In genomic region chr1:151048645-151049032, GRCh38 we compare ENCODE assay signal across 8 cellular contexts. TPM values are rescaled to one million over a fixed set of nuclear protein-coding genes. Genes with fewer than 3 reads are reported as not detected.
DNase-seq lines count a peak whose midpoint lies in the region; ATAC-seq and TF ChIP-seq lines count a peak whose summit lies in the region.

No MANE protein-coding gene starts in this region.

- no peak for ATAC-seq in Right ventricle myocardium superior (ENCODE audit: poor library complexity)
- ATAC-seq in body of pancreas = no peak
- ATAC-seq in memory B cell (ENCODE audit: low read depth) = no peak
- no peak for ATAC-seq in GM18868 (IDR thresholded peaks at IDR 0.05; ENCODE audit: unreplicated experiment)

- peaks cover 24% of the 10 kb centered on the region for H3K4me1 Mint-ChIP-seq in memory B cell

- H3K4me1 ChIP-seq in right atrium auricular region (peaks cover 0 to 25% of the 10 kb centered on the region in 2 donors), body of pancreas (peaks cover 13% of the 10 kb centered on the region), uterus (no peaks in the 10 kb centered on the region)

- H3K27ac ChIP-seq in right atrium auricular region (peak overlapping the region; percentile 90 to 93), body of pancreas (peak overlapping the region; percentile 63 to 79 (median 72)), uterus (peak overlapping the region; percentile 89 to 94)

- peak overlapping the region; percentile 88 for H3K27ac Mint-ChIP-seq in memory B cell

- peak overlapping the region; percentile 92 for H3K4me3 Mint-ChIP-seq in memory B cell

- no peaks in the 10 kb centered on the region for H3K9me3 Mint-ChIP-seq in memory B cell

- H3K27me3 ChIP-seq in right atrium auricular region (no peaks in the 10 kb centered on the region), body of pancreas (no peaks in the 10 kb centered on the region), uterus (no peaks in the 10 kb centered on the region)

- no peaks in the 10 kb centered on the region for H3K27me3 Mint-ChIP-seq in memory B cell

- H3K36me3 ChIP-seq in right atrium auricular region (peaks cover 30% of the 10 kb centered on the region), body of pancreas (replicated peaks in 1 of 2; ENCODE audit: insufficient read depth in 1 of 2, low read depth in 2 of 2) (peaks cover 0 to 6% of the 10 kb centered on the region in 2 donors), uterus (no peaks in the 10 kb centered on the region)

- 15% methylated on average over 3 of the region's 3 CpGs; no CpG with 5 or more reads in 1 of the 2 donors for WGBS in body of pancreas, 2 donors

- intact Hi-C loops in Right ventricle myocardium superior (cut with DNase I) = no loop called here
- intact Hi-C loops in body of pancreas (cut with DNase I) = no loop called here
- intact Hi-C loops in uterus (cut with DNase I; ENCODE audit: low total_unique reads) = no loop called here

- TF ChIP-seq CTCF in right atrium auricular region (IDR thresholded peaks at IDR 0.05) = no peak
- TF ChIP-seq CTCF in body of pancreas (IDR thresholded peaks at IDR 0.05) = peak in 3 of 7 experiments; percentile 20 to 61 (median 22)
- TF ChIP-seq CTCF in uterus (IDR thresholded peaks at IDR 0.05) = no peak

- no peaks in the 10 kb centered on the region for H3K9me3 ChIP-seq in right atrium auricular region
- no peaks in the 10 kb centered on the region for H3K9me3 ChIP-seq in body of pancreas
- no peaks in the 10 kb centered on the region for H3K9me3 ChIP-seq in uterus

- no peak for TF ChIP-seq POLR2A in body of pancreas (IDR thresholded peaks at IDR 0.05)
- no peak for TF ChIP-seq POLR2A in uterus (IDR thresholded peaks at IDR 0.05)

- peak overlapping the region; percentile 55 to 73 for H3K4me3 ChIP-seq in right atrium auricular region
- H3K4me3 ChIP-seq in body of pancreas = peak overlapping the region in 1 of 2 donors; percentile 35
- H3K4me3 ChIP-seq in uterus = peak overlapping the region; percentile 57 to 71

- DNase-seq in right atrium auricular region (ENCODE audit: low spot score) = no peak
- no peak for DNase-seq in Right ventricle myocardium superior
- no peak for DNase-seq in body of pancreas
- no peak for DNase-seq in memory B cell (ENCODE audit: low spot score in 2 of 2)
- DNase-seq in uterus = no peak
- DNase-seq in AG08395 (ENCODE audit: low spot score) = no peak
- DNase-seq in glomerular visceral epithelial cell (ENCODE audit: extremely low spot score) = no peak

- H3K36me3 Mint-ChIP-seq in memory B cell = peaks cover 12% of the 10 kb centered on the region

RNA-seq across cellular contexts. Expression of gene C1orf56, which starts 1.1 kb away (rescaled TPM):
- total RNA-seq in right atrium auricular region (10 to 100 TPM in 1 of 2 donors, 1 to 10 TPM in 1; 8.8 to 16.2 TPM), Right ventricle myocardium superior (7.3 TPM), body of pancreas (1 to 10 TPM; 5.7 to 6.9 TPM), uterus (1 to 10 TPM in 3 of 4 donors, under 1 TPM in 1; 0.59 to 8.5 (median 3.8) TPM)

RNA-seq across cellular contexts. Expression of gene CDC42SE1, which starts 10.8 kb away (rescaled TPM):
- total RNA-seq in right atrium auricular region (10 to 100 TPM; 18.2 to 37.5 TPM), Right ventricle myocardium superior (24.3 TPM), body of pancreas (10 to 100 TPM; 40.2 to 43.8 TPM), uterus (10 to 100 TPM; 21.5 to 80.8 (median 39.4) TPM)

RNA-seq across cellular contexts. Expression of gene MLLT11, which starts 11.6 kb away (rescaled TPM):
- total RNA-seq in right atrium auricular region (10 to 100 TPM in 1 of 2 donors, 1 to 10 TPM in 1; 3.5 to 10.9 TPM), Right ventricle myocardium superior (2.9 TPM), body of pancreas (1 to 10 TPM in 1 of 2 donors, under 1 TPM in 1; 0.26 to 1.6 TPM), uterus (10 to 100 TPM in 1 of 4 donors, 1 to 10 TPM in 3; 1.3 to 10.6 (median 5.6) TPM)

RNA-seq across cellular contexts. Expression of gene BNIPL, which starts 12.3 kb away (rescaled TPM):
- under 1 TPM; 0.22 to 0.24 TPM for total RNA-seq in right atrium auricular region
- 0.43 TPM for total RNA-seq in Right ventricle myocardium superior
- under 1 TPM in 1 of 2 donors, not detected in 1; 0.26 TPM for total RNA-seq in body of pancreas
- under 1 TPM in 2 of 4 donors, not detected in 2; 0.24 to 0.55 TPM for total RNA-seq in uterus

RNA-seq across cellular contexts. Expression of gene GABPB2, which starts 21.9 kb away (rescaled TPM):
- total RNA-seq in right atrium auricular region (10 to 100 TPM; 18.0 to 19.4 TPM), Right ventricle myocardium superior (9.5 TPM), body of pancreas (1 to 10 TPM; 4.3 to 9.1 TPM), uterus (100 to 1,000 TPM in 1 of 4 donors, 10 to 100 TPM in 2, 1 to 10 TPM in 1; 7.4 to 285 (median 21.2) TPM)
